ENCODE assay signal across 8 cellular contexts in the genomic region with DNA sequence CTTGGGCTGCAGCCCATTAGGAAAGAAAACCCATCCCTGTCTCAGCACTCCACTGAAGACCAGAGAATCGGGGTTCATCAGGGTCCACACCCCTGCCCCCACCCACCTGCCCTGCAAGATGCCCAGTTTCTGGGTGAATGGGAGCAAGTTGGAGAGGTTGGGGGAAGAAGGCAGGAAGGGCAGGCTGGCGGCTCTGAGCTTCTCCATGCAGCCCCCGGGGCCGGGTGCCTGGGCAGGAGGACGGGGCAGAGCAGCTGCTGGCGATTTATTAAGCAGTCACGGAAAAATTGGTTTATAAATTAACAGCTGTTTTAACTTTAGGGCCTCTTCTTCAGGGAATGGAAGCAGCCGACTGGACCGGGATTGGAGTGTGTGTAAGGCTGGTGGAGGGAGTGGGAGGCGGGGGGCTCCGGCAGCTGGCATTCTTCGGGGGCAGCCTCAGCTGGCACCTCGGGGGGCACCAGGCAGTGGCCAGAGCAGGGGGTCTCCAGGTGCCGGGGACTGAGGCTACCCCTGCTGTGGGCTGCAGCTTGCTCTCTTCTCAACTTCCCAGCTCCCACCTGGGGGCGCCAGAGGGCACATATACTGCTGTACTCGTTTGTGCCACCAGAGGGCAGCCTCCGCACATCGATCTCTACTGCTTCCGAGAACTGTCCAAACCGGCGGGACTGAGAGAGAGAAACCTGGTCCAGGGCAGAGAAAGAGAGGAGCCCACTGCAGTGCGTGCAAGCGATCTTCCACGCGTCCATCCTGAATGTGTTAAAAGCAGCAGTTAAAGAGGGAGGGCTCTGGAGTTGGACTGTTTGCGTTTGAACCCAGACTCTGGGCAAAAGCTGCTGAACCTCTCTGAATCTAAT. TPM values are rescaled to one million over a fixed set of nuclear protein-coding genes. Genes with fewer than 3 reads are reported as not detected.
A peak's percentile ranks its signal among the peaks of the same experiment; 100 is the strongest.
DNase-seq lines count a peak whose midpoint lies in the region; ATAC-seq and TF ChIP-seq lines count a peak whose summit lies in the region.

No MANE protein-coding gene starts in this region.

- no peaks in the 10 kb centered on the region for H3K36me3 ChIP-seq in CD8-positive, alpha-beta memory T cell (ENCODE audit: insufficient read depth, low read length)
- H3K36me3 ChIP-seq in upper lobe of right lung, result no peaks in the 10 kb centered on the region

- peak overlapping the region; percentile 70 to 91 (median 83) for H3K4me3 Mint-ChIP-seq in CD8-positive, alpha-beta memory T cell
- peak overlapping the region; percentile 55 for H3K4me3 Mint-ChIP-seq in activated naive CD4-positive, alpha-beta T cell treated with anti-CD3 and anti-CD28 coated beads, Interleukin-2, amount 10 ng/mL, durations not matched to agents 7 days and 5 days

- H3K36me3 Mint-ChIP-seq in CD8-positive, alpha-beta memory T cell, result no peaks in the 10 kb centered on the region
- no peaks in the 10 kb centered on the region for H3K36me3 Mint-ChIP-seq in activated naive CD4-positive, alpha-beta T cell treated with anti-CD3 and anti-CD28 coated beads, Interleukin-2, amount 10 ng/mL, durations not matched to agents 7 days and 5 days

- peaks cover 10 to 14% of the 10 kb centered on the region in 2 donors for H3K27me3 Mint-ChIP-seq in CD8-positive, alpha-beta memory T cell
- peaks cover 91% of the 10 kb centered on the region for H3K27me3 Mint-ChIP-seq in activated naive CD4-positive, alpha-beta T cell treated with anti-CD3 and anti-CD28 coated beads, Interleukin-2, amount 10 ng/mL, durations not matched to agents 7 days and 5 days

- POLR2A ChIA-PET in CD8-positive, alpha-beta memory T cell (lab: Charles Lee), result interaction anchor here (0.6 to 1.3 kb wide), 3 partner anchors 9 to 181 kb away, joined by 3 to 9 read pairs (median 3); a partner anchor contains a TSS

- peaks cover 17% of the 10 kb centered on the region for H3K27me3 ChIP-seq in CD8-positive, alpha-beta memory T cell (ENCODE audit: insufficient read depth, low read length, poor library complexity, severe bottlenecking)
- H3K27me3 ChIP-seq in upper lobe of right lung, result peaks cover 23% of the 10 kb centered on the region

- no peaks in the 10 kb centered on the region for H3K9me3 ChIP-seq in CD8-positive, alpha-beta memory T cell (ENCODE audit: low read length)
- no peaks in the 10 kb centered on the region for H3K9me3 ChIP-seq in upper lobe of right lung

- H3K27ac Mint-ChIP-seq in CD8-positive, alpha-beta memory T cell, result peak overlapping the region; percentile 80 to 92 (median 87)
- no peak overlapping the region for H3K27ac Mint-ChIP-seq in activated naive CD4-positive, alpha-beta T cell treated with anti-CD3 and anti-CD28 coated beads, Interleukin-2, amount 10 ng/mL, durations not matched to agents 7 days and 5 days

- DNase-seq in CD8-positive, alpha-beta memory T cell, result peak; percentile 80 to 89 (median 83)
- DNase-seq in NCI-H1048 (lab: John Stamatoyannopoulos, UW) (peak; percentile 23), SKM-1 treated with dmso at 0.1 percent for 144 hours (lab: John Stamatoyannopoulos, UW; ENCODE audit: unreplicated experiment) (peak; percentile 61), glomerular visceral epithelial cell (ENCODE audit: extremely low spot score) (peak; percentile 88), posterior vena cava (ENCODE audit: low spot score) (peak; percentile 96), upper lobe of right lung (peak; percentile 92)
- peak; percentile 89 for DNase-seq in activated naive CD4-positive, alpha-beta T cell treated with anti-CD3 and anti-CD28 coated beads, Interleukin-2, amount 10 ng/mL, durations not matched to agents 7 days and 5 days

- H3K4me1 ChIP-seq in CD8-positive, alpha-beta memory T cell (ENCODE audit: insufficient read depth, low read length), result peaks cover 32% of the 10 kb centered on the region
- peaks cover 9% of the 10 kb centered on the region for H3K4me1 ChIP-seq in upper lobe of right lung

- TF ChIP-seq CTCF in upper lobe of right lung (IDR thresholded peaks at IDR 0.05), result peak; percentile 99

- peak overlapping the region; percentile 57 for H3K27ac ChIP-seq in CD8-positive, alpha-beta memory T cell (ENCODE audit: low read depth, low read length)
- H3K27ac ChIP-seq in upper lobe of right lung, result no peak overlapping the region

- peaks cover 20 to 34% (median 22%) of the 10 kb centered on the region in 3 donors for H3K4me1 Mint-ChIP-seq in CD8-positive, alpha-beta memory T cell
- peaks cover 26% of the 10 kb centered on the region for H3K4me1 Mint-ChIP-seq in activated naive CD4-positive, alpha-beta T cell treated with anti-CD3 and anti-CD28 coated beads, Interleukin-2, amount 10 ng/mL, durations not matched to agents 7 days and 5 days

- H3K4me3 ChIP-seq in CD8-positive, alpha-beta memory T cell (ENCODE audit: low read length), result peak overlapping the region; percentile 50
- H3K4me3 ChIP-seq in upper lobe of right lung, result no peak overlapping the region

- intact Hi-C loops in posterior vena cava (cut with DNase I), result loop anchor here in 1 of 2 donors (1.0 to 5.0 kb wide), 3 partner anchors 25 to 131 kb away; no protein-coding TSS in a partner anchor
- intact Hi-C loops in upper lobe of right lung (cut with DNase I), result loop anchor here (5.0 to 10.0 kb wide), 2 partner anchors 74 to 133 kb away; no protein-coding TSS in a partner anchor

- H3K9me3 Mint-ChIP-seq in CD8-positive, alpha-beta memory T cell, result no peaks in the 10 kb centered on the region
- no peaks in the 10 kb centered on the region for H3K9me3 Mint-ChIP-seq in activated naive CD4-positive, alpha-beta T cell treated with anti-CD3 and anti-CD28 coated beads, Interleukin-2, amount 10 ng/mL, durations not matched to agents 7 days and 5 days

- CTCF ChIA-PET in CD8-positive, alpha-beta memory T cell (lab: Charles Lee), result interaction anchor here (0.6 to 11.4 kb wide), 69 partner anchors 8 to 597 kb away, joined by 3 to 161 read pairs (median 4); a partner anchor contains a TSS
- CTCF ChIA-PET in activated naive CD4-positive, alpha-beta T cell treated with anti-CD3 and anti-CD28 coated beads, Interleukin-2, amount 10 ng/mL, durations not matched to agents 7 days and 5 days (lab: Charles Lee), result interaction anchor here (0.6 to 8.7 kb wide), 53 partner anchors 9 to 1052 kb away, joined by 3 to 200 read pairs (median 4); a partner anchor contains a TSS

- ATAC-seq in GM21515 (IDR thresholded peaks at IDR 0.05; ENCODE audit: unreplicated experiment), result peak; percentile 53
- ATAC-seq in upper lobe of right lung, result peak; percentile 89

RNA-seq across cellular contexts. Expression of a gene that starts 5.0 kb away (rescaled TPM):
- not detected for total RNA-seq in CD8-positive, alpha-beta memory T cell
- polyA plus RNA-seq in CD8-positive, alpha-beta memory T cell, result not detected
- total RNA-seq in posterior vena cava (1 to 10 TPM in 1 of 2 donors, under 1 TPM in 1; 0.38 to 2.3 TPM), upper lobe of right lung (25.1 TPM)

RNA-seq across cellular contexts. Expression of a gene that starts 14.0 kb away (rescaled TPM):
- not detected for total RNA-seq in CD8-positive, alpha-beta memory T cell
- not detected for polyA plus RNA-seq in CD8-positive, alpha-beta memory T cell
- total RNA-seq in posterior vena cava (not detected), upper lobe of right lung (not detected)

RNA-seq across cellular contexts. Expression of a gene that starts 15.2 kb away (rescaled TPM):
- total RNA-seq in CD8-positive, alpha-beta memory T cell, result 10 to 100 TPM; 71.4 to 74.1 TPM
- 44.5 TPM for polyA plus RNA-seq in CD8-positive, alpha-beta memory T cell
- total RNA-seq in posterior vena cava, result 10 to 100 TPM; 32.8 to 35.4 TPM
- total RNA-seq in upper lobe of right lung, result 78.2 TPM

RNA-seq across cellular contexts. Expression of a gene that starts 43.4 kb away (rescaled TPM):
- 1 to 10 TPM in 1 of 2 experiments, under 1 TPM in 1; 0.97 to 1.6 TPM for total RNA-seq in CD8-positive, alpha-beta memory T cell
- polyA plus RNA-seq in CD8-positive, alpha-beta memory T cell, result not detected
- total RNA-seq in posterior vena cava (1 to 10 TPM in 1 of 2 donors, under 1 TPM in 1; 0.81 to 1.0 TPM), upper lobe of right lung (5.3 TPM)

RNA-seq across cellular contexts. Expression of a gene that starts 46.5 kb away (rescaled TPM):
- total RNA-seq in CD8-positive, alpha-beta memory T cell, result not detected
- polyA plus RNA-seq in CD8-positive, alpha-beta memory T cell, result 0.39 TPM
- 1 to 10 TPM in 1 of 2 donors, under 1 TPM in 1; 0.62 to 3.1 TPM for total RNA-seq in posterior vena cava
- 4.3 TPM for total RNA-seq in upper lobe of right lung

Comparison
In these comparisons a context has a peak if more than half of its experiments do, and no peak if none do; other contexts are left out.
1. DNase-seq: peak in every context shown above with its lines; median percentile 96 in posterior vena cava; 92 in upper lobe of right lung; 89 in activated naive CD4-positive, alpha-beta T cell treated with anti-CD3 and anti-CD28 coated beads, Interleukin-2, amount 10 ng/mL, durations not matched to agents 7 days and 5 days; 88 in glomerular visceral epithelial cell; 83 in CD8-positive, alpha-beta memory T cell; 61 in SKM-1 treated with dmso at 0.1 percent for 144 hours; 23 in NCI-H1048.